Comparison of ENCODE assay signal across 8 cellular contexts in genomic region chr14:73762375-73762822, GRCh38. TPM values are rescaled to one million over a fixed set of nuclear protein-coding genes. Genes with fewer than 3 reads are reported as not detected.
DNase-seq lines count a peak whose midpoint lies in the region; ATAC-seq and TF ChIP-seq lines count a peak whose summit lies in the region.

No MANE protein-coding gene starts in this region.

- no peaks in the 10 kb centered on the region for H3K27me3 ChIP-seq in BLaER1
- H3K27me3 ChIP-seq in right lobe of liver = no peaks in the 10 kb centered on the region
- no peaks in the 10 kb centered on the region for H3K27me3 ChIP-seq in smooth muscle cell (ENCODE audit: low read depth)

- no peak for TF ChIP-seq CTCF in right lobe of liver (IDR thresholded peaks at IDR 0.05)
- no peak for TF ChIP-seq CTCF in omental fat pad (IDR thresholded peaks at IDR 0.05)
- TF ChIP-seq CTCF in smooth muscle cell (IDR thresholded peaks at IDR 0.05; ENCODE audit: borderline replicate concordance, insufficient read depth, poor library complexity, severe bottlenecking) = no peak
- TF ChIP-seq CTCF in glutamatergic neuron (IDR thresholded peaks at IDR 0.05; ENCODE audit: partially characterized antibody, unreplicated experiment) = no peak

- H3K9me3 ChIP-seq in BLaER1 = no peaks in the 10 kb centered on the region
- H3K9me3 ChIP-seq in right lobe of liver = no peaks in the 10 kb centered on the region
- no peaks in the 10 kb centered on the region for H3K9me3 ChIP-seq in smooth muscle cell (replicated peaks; ENCODE audit: low read depth)

- peaks cover 94% of the 10 kb centered on the region for H4K20me1 ChIP-seq in BLaER1
- H4K20me1 ChIP-seq in smooth muscle cell (ENCODE audit: low read depth) = peaks cover 65% of the 10 kb centered on the region

- H3K9me3 Mint-ChIP-seq in glutamatergic neuron (ENCODE audit: unreplicated experiment) = peaks cover 3% of the 10 kb centered on the region

- H2AFZ ChIP-seq in smooth muscle cell (ENCODE audit: low read depth) = no peak overlapping the region

- TF ChIP-seq POLR2A in right lobe of liver (IDR thresholded peaks at IDR 0.05) = no peak

- H3F3A ChIP-seq in smooth muscle cell (ENCODE audit: low read depth) = peaks cover 5% of the 10 kb centered on the region

- WGBS in right lobe of liver (ENCODE audit: insufficient coverage, low coverage, low lambda C conversion rate, missing lambda C conversion rate) = 19% methylated on average over 7 of the region's 8 CpGs
- WGBS in smooth muscle cell (ENCODE audit: low lambda C conversion rate) = 80% methylated on average over 8 of the region's 8 CpGs

- H3K27ac Mint-ChIP-seq in glutamatergic neuron (ENCODE audit: unreplicated experiment) = no peak overlapping the region

- H3K4me3 ChIP-seq in BLaER1 = peak overlapping the region; percentile 49
- no peak overlapping the region for H3K4me3 ChIP-seq in right lobe of liver
- no peak overlapping the region for H3K4me3 ChIP-seq in smooth muscle cell

- H3K36me3 Mint-ChIP-seq in glutamatergic neuron (ENCODE audit: unreplicated experiment) = no peaks in the 10 kb centered on the region

- DNase-seq in OCI-M1 (lab: John Stamatoyannopoulos, UW) = peak; percentile 85
- no peak for DNase-seq in right lobe of liver
- DNase-seq in omental fat pad (ENCODE audit: low spot score) = no peak
- no peak for DNase-seq in smooth muscle cell (lab: John Stamatoyannopoulos, UW; ENCODE audit: unreplicated experiment)
- no peak for DNase-seq in glutamatergic neuron
- no peak for DNase-seq in DMS 273 treated with DMSO at 0.1 percent for 48 hours (lab: John Stamatoyannopoulos, UW)

- peak overlapping the region; percentile 98 for H3K27ac ChIP-seq in BLaER1
- H3K27ac ChIP-seq in right lobe of liver = peak overlapping the region; percentile 85 to 99 (median 99)
- no peak overlapping the region for H3K27ac ChIP-seq in smooth muscle cell (ENCODE audit: low read depth)

- H3K4me1 ChIP-seq in BLaER1 (peaks cover 88% of the 10 kb centered on the region), right lobe of liver (peaks cover 11 to 72% (median 43%) of the 10 kb centered on the region in 4 donors), smooth muscle cell (ENCODE audit: low read depth) (peaks cover 14% of the 10 kb centered on the region)

- H3K4me3 Mint-ChIP-seq in glutamatergic neuron (ENCODE audit: unreplicated experiment) = no peak overlapping the region

- H3K36me3 ChIP-seq in BLaER1 (0 out of 2 replicates have a peak, but pooled peaks cover 7% of the 10 kb centered on the region), right lobe of liver (no peaks in the 10 kb centered on the region), smooth muscle cell (ENCODE audit: low read depth) (no peaks in the 10 kb centered on the region)

- H3K9ac ChIP-seq in BLaER1 (peak overlapping the region; percentile 94), smooth muscle cell (ENCODE audit: low read depth) (no peak overlapping the region)

- H3K4me1 Mint-ChIP-seq in glutamatergic neuron (ENCODE audit: low read depth, unreplicated experiment) = no peaks in the 10 kb centered on the region

- H3K4me2 ChIP-seq in BLaER1 = peak overlapping the region; percentile 99
- no peak overlapping the region for H3K4me2 ChIP-seq in smooth muscle cell

- peaks cover 8% of the 10 kb centered on the region for H3K27me3 Mint-ChIP-seq in glutamatergic neuron (ENCODE audit: unreplicated experiment)

- ATAC-seq in GM18861 (IDR thresholded peaks at IDR 0.05; ENCODE audit: unreplicated experiment) (peak; percentile 25), right lobe of liver (peak in 1 of 4 donors; percentile 5), omental fat pad (ENCODE audit: low FRiP score) (no peak)

- H3K79me2 ChIP-seq in smooth muscle cell (ENCODE audit: low read depth) = peaks cover 81% of the 10 kb centered on the region

- intact Hi-C loops in right lobe of liver (cut with DNase I) = no loop called here

RNA-seq across cellular contexts. Expression of gene PNMA1, which starts 48.2 kb away (rescaled TPM):
- total RNA-seq in right lobe of liver = 1 to 10 TPM; 1.7 to 7.6 (median 3.7) TPM
- total RNA-seq in omental fat pad = 10 to 100 TPM; 14.8 to 22.6 (median 20.1) TPM
- total RNA-seq in smooth muscle cell = 16.5 and 22.4 TPM in 2 replicates
- 43.5 and 52.7 TPM in 2 replicates for polyA plus RNA-seq in smooth muscle cell
- total RNA-seq in glutamatergic neuron (ENCODE audit: unreplicated experiment) = 145 TPM
